ENCODE assay signal across 8 cellular contexts in genomic region chr3:33658971-33659848, GRCh38. TPM values are rescaled to one million over a fixed set of nuclear protein-coding genes. Genes with fewer than 3 reads are reported as not detected.
DNase-seq lines count a peak whose midpoint lies in the region; ATAC-seq and TF ChIP-seq lines count a peak whose summit lies in the region.

No MANE protein-coding gene starts in this region.

- H3K27me3 ChIP-seq in aorta (ENCODE audit: control insufficient read depth in 1 of 2, insufficient read depth in 2 of 2, low read length in 1 of 2), result no peaks in the 10 kb centered on the region

- peak; percentile 25 for TF ChIP-seq POLR2A in GM18951 (IDR thresholded peaks at IDR 0.05; ENCODE audit: extremely low read depth, insufficient read depth, insufficient read length)

- H3K27me3 Mint-ChIP-seq in CD14-positive monocyte (ENCODE audit: low read depth in 3 of 3), result no peaks in the 10 kb centered on the region
- H3K27me3 Mint-ChIP-seq in activated T-helper 17 cell treated with anti-CD3 and anti-CD28 coated beads, Interleukin-2, amount 50 U/mL, for 72 hours, result no peaks in the 10 kb centered on the region
- H3K27me3 Mint-ChIP-seq in naive B cell, result no peaks in the 10 kb centered on the region

- H3K4me1 ChIP-seq in aorta (ENCODE audit: control insufficient read depth in 1 of 2, insufficient read depth in 2 of 2, low read length in 2 of 2), result peaks cover 0 to 2% of the 10 kb centered on the region in 2 donors

- H3K27ac Mint-ChIP-seq in CD14-positive monocyte (peak overlapping the region; percentile 4 to 93 (median 85)), naive B cell (peak overlapping the region in 3 of 6 donors; percentile 2 to 42 (median 7))
- H3K27ac Mint-ChIP-seq in activated T-helper 17 cell treated with anti-CD3 and anti-CD28 coated beads, Interleukin-2, amount 50 U/mL, for 72 hours, result no peak overlapping the region

- H3K4me1 Mint-ChIP-seq in CD14-positive monocyte (peaks cover 28% of the 10 kb centered on the region), naive B cell (peaks cover 20 to 34% (median 26%) of the 10 kb centered on the region in 3 donors)
- peaks cover 6% of the 10 kb centered on the region for H3K4me1 Mint-ChIP-seq in activated T-helper 17 cell treated with anti-CD3 and anti-CD28 coated beads, Interleukin-2, amount 50 U/mL, for 72 hours

- DNase-seq in CD14-positive monocyte (ENCODE audit: low spot score), result peak; percentile 53
- peak; percentile 73 for DNase-seq in NCI-H2107 treated with DMSO at 0.1 percent for 48 hours (lab: John Stamatoyannopoulos, UW; ENCODE audit: unreplicated experiment)
- peak; percentile 90 to 91 for DNase-seq in foreskin fibroblast
- DNase-seq in naive B cell, result peak; percentile 12
- DNase-seq in aorta, result peak; percentile 73 to 80

- H3K36me3 Mint-ChIP-seq in CD14-positive monocyte (peaks cover 9 to 17% of the 10 kb centered on the region in 2 donors), naive B cell (peaks cover 0 to 10% of the 10 kb centered on the region in 2 donors)
- H3K36me3 Mint-ChIP-seq in activated T-helper 17 cell treated with anti-CD3 and anti-CD28 coated beads, Interleukin-2, amount 50 U/mL, for 72 hours (ENCODE audit: low read depth), result peaks cover 11% of the 10 kb centered on the region

- no peaks in the 10 kb centered on the region for H3K36me3 ChIP-seq in aorta (ENCODE audit: control insufficient read depth in 1 of 2, insufficient read depth in 2 of 2, low read length in 1 of 2)

- H3K4me3 ChIP-seq in foreskin fibroblast (ENCODE audit: low read depth in 1 of 2, low read length in 2 of 2) (peak overlapping the region; percentile 44 to 57), aorta (ENCODE audit: low read length in 2 of 2) (peak overlapping the region; percentile 8 to 29)

- H3K27ac ChIP-seq in aorta (ENCODE audit: low read depth in 1 of 2, low read length in 2 of 2), result no peak overlapping the region

- peak overlapping the region; percentile 71 to 88 for H3K4me3 Mint-ChIP-seq in CD14-positive monocyte
- peak overlapping the region; percentile 0 for H3K4me3 Mint-ChIP-seq in activated T-helper 17 cell treated with anti-CD3 and anti-CD28 coated beads, Interleukin-2, amount 50 U/mL, for 72 hours
- peak overlapping the region; percentile 75 to 87 (median 77) for H3K4me3 Mint-ChIP-seq in naive B cell

- ATAC-seq in HG03095 (IDR thresholded peaks at IDR 0.05; ENCODE audit: unreplicated experiment) (peak; percentile 91), naive B cell (ENCODE audit: low read depth in 2 of 2) (peak; percentile 81 to 84), aorta (ENCODE audit: low FRiP score) (peak; percentile 93)
- no peak for ATAC-seq in activated T-helper 17 cell treated with anti-CD3 and anti-CD28 coated beads, Interleukin-2, amount 50 U/mL, for 72 hours (replicated peaks)

- in situ Hi-C loops in GM18951 (cut with MboI; ENCODE audit: low sequenced_read_pairs, unreplicated experiment), result no loop called here

- intact Hi-C loops in CD14-positive monocyte (cut with micrococcal nuclease) (loop anchor here (5.0 to 10.0 kb wide), 2 partner anchors 56 to 58 kb away; partner anchors contain the start of gene CLASP2 (in 2 of the 2)), aorta (cut with DNase I) (no loop called here)

- TF ChIP-seq CTCF in CD14-positive monocyte (IDR thresholded peaks at IDR 0.05) (no peak), foreskin fibroblast (IDR thresholded peaks at IDR 0.05; ENCODE audit: low read depth, low read length) (no peak)

- 5 to 6% methylated on average over 16 of the region's 16 CpGs for WGBS in aorta, 2 donors

- H3K9me3 ChIP-seq in aorta (ENCODE audit: control insufficient read depth, low read length), result no peaks in the 10 kb centered on the region

- H3K9me3 Mint-ChIP-seq in CD14-positive monocyte (no peaks in the 10 kb centered on the region), naive B cell (no peaks in the 10 kb centered on the region)
- no peaks in the 10 kb centered on the region for H3K9me3 Mint-ChIP-seq in activated T-helper 17 cell treated with anti-CD3 and anti-CD28 coated beads, Interleukin-2, amount 50 U/mL, for 72 hours

RNA-seq across cellular contexts. Expression of gene CLASP2, which starts 58.8 kb away (rescaled TPM):
- 10 to 100 TPM; 10.1 to 13.9 TPM for polyA plus RNA-seq in CD14-positive monocyte
- 10 to 100 TPM; 41.0 to 48.7 TPM for total RNA-seq in activated T-helper 17 cell treated with anti-CD3 and anti-CD28 coated beads, Interleukin-2, amount 50 U/mL, for 72 hours
- polyA plus RNA-seq in naive B cell (ENCODE audit: low read depth in 6 of 6), result 10 to 100 TPM; 10.2 to 16.6 (median 14.3) TPM
- total RNA-seq in aorta, result 100 to 1,000 TPM; 103 to 168 TPM
- 10 to 100 TPM; 11.9 to 21.4 TPM for polyA plus RNA-seq in aorta

Comparison
In these comparisons a context has a peak if more than half of its experiments do, and no peak if none do; other contexts are left out.
1. DNase-seq: peak in every context shown above with its lines; median percentile 90 in foreskin fibroblast; 76 in aorta; 73 in NCI-H2107 treated with DMSO at 0.1 percent for 48 hours; 53 in CD14-positive monocyte; 12 in naive B cell.
2. H3K4me3 Mint-ChIP-seq: peak in every context shown above with its lines; median percentile 80 in CD14-positive monocyte; 77 in naive B cell; 0 in activated T-helper 17 cell treated with anti-CD3 and anti-CD28 coated beads, Interleukin-2, amount 50 U/mL, for 72 hours.
3. intact Hi-C loops: an anchor here in CD14-positive monocyte (5.0 to 10.0 kb wide); none called in aorta.